In the genomic region with DNA sequence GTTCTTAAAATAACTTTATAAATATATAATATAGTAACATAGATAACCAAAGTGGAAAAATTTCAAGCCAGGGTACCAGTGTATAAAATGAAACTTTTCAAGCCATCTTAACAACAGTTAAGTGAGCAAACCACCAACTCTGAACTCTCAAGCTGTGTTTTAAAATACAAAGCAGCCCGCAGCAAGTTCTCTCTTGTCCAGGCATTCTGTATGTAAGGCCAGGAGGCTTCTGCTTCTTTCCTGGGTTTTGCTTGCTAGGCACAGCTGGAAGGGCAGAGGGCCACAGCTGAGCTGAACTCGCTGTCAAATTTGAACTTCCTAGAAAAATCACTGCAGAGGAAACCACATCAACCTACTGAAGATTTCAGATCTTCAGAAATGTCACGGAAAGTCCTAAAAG, we compare ENCODE assay signal across 16 cellular contexts. TPM values are rescaled to one million over a fixed set of nuclear protein-coding genes. Genes with fewer than 3 reads are reported as not detected.
DNase-seq lines count a peak whose midpoint lies in the region; ATAC-seq, FAIRE-seq and TF ChIP-seq lines count a peak whose summit lies in the region.
"Had no signal": no experiment of that assay in that cellular context is flagged by ENCODE, and none has a peak within 500 bp of the region (broad histone marks: within the 10 kb centered on the region; RNA-seq: fewer than 3 reads in every experiment).

No MANE protein-coding gene starts in this region.

- no peaks in the 10 kb centered on the region for H3K9me3 Mint-ChIP-seq in CD4-positive, alpha-beta T cell
- H3K9me3 Mint-ChIP-seq in dendritic cell treated with granulocyte-macrophage colony-stimulating factor and Interleukin-4, amounts not matched to agents 40 ng/mL and 50 ng/mL, for 4 days: no peaks in the 10 kb centered on the region
- H3K9me3 Mint-ChIP-seq: CD4-positive, alpha-beta memory T cell; GM23338; H9; IgD-negative memory B cell had no signal

- no peaks in the 10 kb centered on the region for H3K79me2 ChIP-seq in keratinocyte (ENCODE audit: control insufficient read depth, insufficient read depth, low read length)

- H3K36me3 Mint-ChIP-seq in CD4-positive, alpha-beta T cell (ENCODE audit: low read depth): peaks cover 48% of the 10 kb centered on the region
- peaks cover 14% of the 10 kb centered on the region for H3K36me3 Mint-ChIP-seq in dendritic cell treated with granulocyte-macrophage colony-stimulating factor and Interleukin-4, amounts not matched to agents 40 ng/mL and 50 ng/mL, for 4 days (ENCODE audit: low read depth)

- H3K27me3 ChIP-seq in BLaER1 treated with 17β-estradiol and CSF1 and Interleukin-3, amounts not matched to agents 10 nM and 100 nM: no peaks in the 10 kb centered on the region
- no peaks in the 10 kb centered on the region for H3K27me3 ChIP-seq in CD4-positive, alpha-beta T cell (ENCODE audit: control insufficient read depth, insufficient read depth, low read length)
- no peaks in the 10 kb centered on the region for H3K27me3 ChIP-seq in keratinocyte (ENCODE audit: control insufficient read depth, extremely low read depth, insufficient read depth, low read length)
- H3K27me3 ChIP-seq: BLaER1 had no signal

- POLR2A ChIA-PET in CD4-positive, alpha-beta T cell (lab: Charles Lee): no interaction called here

- H2AFZ ChIP-seq in keratinocyte (ENCODE audit: control insufficient read depth, low read length): no peak overlapping the region
- H2AFZ ChIP-seq: GM23338 had no signal

- peaks cover 47 to 67% (median 60%) of the 10 kb centered on the region in 10 experiments for H3K4me1 ChIP-seq in BLaER1 treated with 17β-estradiol and CSF1 and Interleukin-3, amounts not matched to agents 10 nM and 100 nM
- peaks cover 18% of the 10 kb centered on the region for H3K4me1 ChIP-seq in keratinocyte (ENCODE audit: control insufficient read depth, extremely low read depth, insufficient read depth, low read length)

- CTCF ChIA-PET in CD4-positive, alpha-beta T cell (lab: Charles Lee): no interaction called here

- peaks cover 5 to 67% (median 39%) of the 10 kb centered on the region in 11 experiments; a peak in 20 of 22 replicates for H3K36me3 ChIP-seq in BLaER1 treated with 17β-estradiol and CSF1 and Interleukin-3, amounts not matched to agents 10 nM and 100 nM
- H3K36me3 ChIP-seq in keratinocyte (ENCODE audit: control insufficient read depth in 2 of 2, extremely low read depth in 1 of 2, insufficient read depth in 2 of 2, low read length in 2 of 2): peaks cover 0 to 2% of the 10 kb centered on the region in 2 experiments

- ATAC-seq in CD4-positive, alpha-beta T cell (ENCODE audit: poor library complexity): no peak
- ATAC-seq in HG03378 (IDR thresholded peaks at IDR 0.05; ENCODE audit: unreplicated experiment): no peak
- ATAC-seq: GM23338 had no signal

- no peak overlapping the region for H3K4me3 Mint-ChIP-seq in CD4-positive, alpha-beta T cell
- no peak overlapping the region for H3K4me3 Mint-ChIP-seq in dendritic cell treated with granulocyte-macrophage colony-stimulating factor and Interleukin-4, amounts not matched to agents 40 ng/mL and 50 ng/mL, for 4 days
- H3K4me3 Mint-ChIP-seq: CD4-positive, alpha-beta memory T cell; GM23338; H9 had no signal

- no peak for TF ChIP-seq CTCF in CD4-positive, alpha-beta T cell (IDR thresholded peaks at IDR 0.05)
- no peak for TF ChIP-seq CTCF in keratinocyte (optimal IDR thresholded peaks at IDR 0.05 in 1 of 3, IDR thresholded peaks at IDR 0.05 in 1 of 3, conservative IDR thresholded peaks at IDR 0.05 in 1 of 3; ENCODE audit: extremely low read depth in 1 of 3, insufficient read depth in 2 of 3, low read length in 3 of 3)

- H3K27ac Mint-ChIP-seq in CD4-positive, alpha-beta T cell: peak overlapping the region; percentile 42
- peak overlapping the region; percentile 56 for H3K27ac Mint-ChIP-seq in dendritic cell treated with granulocyte-macrophage colony-stimulating factor and Interleukin-4, amounts not matched to agents 40 ng/mL and 50 ng/mL, for 4 days
- H3K27ac Mint-ChIP-seq: GM23338, H9, IgD-negative memory B cell had no signal

- no peak overlapping the region for H3K4me3 ChIP-seq in BLaER1 treated with 17β-estradiol and CSF1 and Interleukin-3, amounts not matched to agents 10 nM and 100 nM
- H3K4me3 ChIP-seq in keratinocyte (ENCODE audit: control insufficient read depth in 2 of 3, extremely low read depth in 1 of 3, insufficient read depth in 2 of 3, low read depth in 1 of 3, low read length in 3 of 3): peak overlapping the region in 1 of 3 experiments; percentile 9
- H3K4me3 ChIP-seq: BLaER1, GM23338 had no signal

- H3K9me1 ChIP-seq in keratinocyte (ENCODE audit: control insufficient read depth, extremely low read depth, insufficient read depth, low read length): no peaks in the 10 kb centered on the region

- FAIRE-seq in keratinocyte (lab: Jason Lieb, UNC): peak; percentile 61
- FAIRE-seq: HepG2 had no signal

- H3K4me2 ChIP-seq in BLaER1 treated with 17β-estradiol and CSF1 and Interleukin-3, amounts not matched to agents 10 nM and 100 nM: peak overlapping the region; percentile 3 to 76 (median 52); a peak in 18 of 22 replicates
- H3K4me2 ChIP-seq in keratinocyte (ENCODE audit: control insufficient read depth, extremely low read depth, insufficient read depth, low read depth, low read length): peak overlapping the region; percentile 47
- H3K4me2 ChIP-seq: BLaER1, GM23338 had no signal

- H3K4me1 Mint-ChIP-seq in CD4-positive, alpha-beta T cell (ENCODE audit: low read depth): peaks cover 16% of the 10 kb centered on the region
- H3K4me1 Mint-ChIP-seq in dendritic cell treated with granulocyte-macrophage colony-stimulating factor and Interleukin-4, amounts not matched to agents 40 ng/mL and 50 ng/mL, for 4 days (ENCODE audit: low read depth): peaks cover 42% of the 10 kb centered on the region

- peak overlapping the region in 9 of 11 experiments; percentile 4 to 59 (median 41); a peak in 15 of 22 replicates for H3K27ac ChIP-seq in BLaER1 treated with 17β-estradiol and CSF1 and Interleukin-3, amounts not matched to agents 10 nM and 100 nM
- no peak overlapping the region for H3K27ac ChIP-seq in CD4-positive, alpha-beta T cell (ENCODE audit: low read depth, low read length)
- peak overlapping the region; percentile 25 for H3K27ac ChIP-seq in keratinocyte (ENCODE audit: control insufficient read depth, insufficient read depth, low read length)
- H3K27ac ChIP-seq: BLaER1 had no signal

- dilution Hi-C loops in keratinocyte (cut with MboI; ENCODE audit: extremely low pct_ligation_motif_present, low sequenced_read_pairs): no loop called here

- DNase-seq in CD4-positive, alpha-beta T cell: no peak
- no peak for DNase-seq in keratinocyte (ENCODE audit: low read depth, low spot score)
- no peak for DNase-seq in stimulated activated naive CD4-positive, alpha-beta T cell treated with Interleukin-2 at 50 U/mL for 16 hours (lab: John Stamatoyannopoulos, UW)
- no peak for DNase-seq in activated CD8-positive, alpha-beta memory T cell treated with anti-CD3 and anti-CD28 coated beads, Interleukin-2, amount 50 U/mL, for 48 hours
- DNase-seq: 8988T; CD4-positive, alpha-beta memory T cell; DMS153; GDM1; H9 had no signal

- H3K27me3 Mint-ChIP-seq in CD4-positive, alpha-beta T cell: no peaks in the 10 kb centered on the region
- no peaks in the 10 kb centered on the region for H3K27me3 Mint-ChIP-seq in dendritic cell treated with granulocyte-macrophage colony-stimulating factor and Interleukin-4, amounts not matched to agents 40 ng/mL and 50 ng/mL, for 4 days
- H3K27me3 Mint-ChIP-seq: CD4-positive, alpha-beta memory T cell; IgD-negative memory B cell had no signal

- H4K20me1 ChIP-seq in BLaER1 treated with 17β-estradiol and CSF1 and Interleukin-3, amounts not matched to agents 10 nM and 100 nM: peaks cover 0 to 6% (median 0%) of the 10 kb centered on the region in 11 experiments; a peak in 4 of 22 replicates
- H4K20me1 ChIP-seq in keratinocyte (ENCODE audit: control insufficient read depth, extremely low read depth, insufficient read depth, low read length): no peaks in the 10 kb centered on the region

- H3K9me3 ChIP-seq in BLaER1 treated with 17β-estradiol and CSF1 and Interleukin-3, amounts not matched to agents 10 nM and 100 nM (replicated peaks in 1 of 11): no peaks in the 10 kb centered on the region
- H3K9me3 ChIP-seq in CD4-positive, alpha-beta T cell (ENCODE audit: control insufficient read depth, low read length): no peaks in the 10 kb centered on the region
- H3K9me3 ChIP-seq in keratinocyte (ENCODE audit: control insufficient read depth, low read depth, low read length): no peaks in the 10 kb centered on the region
- H3K9me3 ChIP-seq: BLaER1 had no signal

- intact Hi-C loops in CD4-positive, alpha-beta T cell (cut with DNase I, micrococcal nuclease): no loop called here
- intact Hi-C loops in dendritic cell treated with granulocyte-macrophage colony-stimulating factor and Interleukin-4, amounts not matched to agents 40 ng/mL and 50 ng/mL, for 4 days (cut with micrococcal nuclease): loop anchor here (5.0 kb wide), 1 partner anchor 102 kb away; no protein-coding TSS in a partner anchor

- H3K9ac ChIP-seq in BLaER1 treated with 17β-estradiol and CSF1 and Interleukin-3, amounts not matched to agents 10 nM and 100 nM: no peak overlapping the region; a peak in 1 of 22 replicates
- H3K9ac ChIP-seq in keratinocyte (ENCODE audit: control insufficient read depth, extremely low read depth, insufficient read depth, low read length): peak overlapping the region; percentile 14
- H3K9ac ChIP-seq: BLaER1 had no signal

RNA-seq across cellular contexts. Expression of a gene that starts 6.8 kb away (rescaled TPM):
- total RNA-seq in CD4-positive, alpha-beta T cell: 1 to 10 TPM; 4.9 to 5.3 TPM
- 30.9 to 112 TPM (median 89.7 TPM) in 3 replicates for polyA plus RNA-seq in keratinocyte
- 28.2 TPM for polyA plus RNA-seq in keratinocyte (2011; ENCODE audit: low read depth)
- polyA plus RNA-seq in keratinocyte (2011; cell fraction: cytosol; rRNA removed): 49.6 and 89.7 TPM in 2 replicates
- 22.9 and 28.1 TPM in 2 replicates for polyA plus RNA-seq in keratinocyte (2011; cell fraction: nucleus; rRNA removed)
- polyA plus RNA-seq in keratinocyte (2012; ENCODE audit: low replicate concordance): 13.2 and 88.8 TPM in 2 replicates
- polyA minus RNA-seq in keratinocyte: 5.0 to 54.5 TPM (median 13.6 TPM) in 3 replicates
- 39.3 TPM for polyA minus RNA-seq in keratinocyte (2011; cell fraction: cytosol; rRNA and poly(A)+ RNA removed)
- polyA minus RNA-seq in keratinocyte (2011; cell fraction: nucleus; rRNA and poly(A)+ RNA removed): 5.5 and 11.1 TPM in 2 replicates
